ENCODE assay signal across 8 cellular contexts in genomic region chr17:17303010-17303846, GRCh38. TPM values are rescaled to one million over a fixed set of nuclear protein-coding genes. Genes with fewer than 3 reads are reported as not detected.
DNase-seq lines count a peak whose midpoint lies in the region; ATAC-seq and TF ChIP-seq lines count a peak whose summit lies in the region.

TSS of gene NT5M (plus strand) at chr17:17303373. CDS start at chr17:17303551, 178 bp downstream.

- in situ Hi-C loops in Panc1 (cut with HindIII; ENCODE audit: low pct_unique_long_range_greater_than_20kb, low sequenced_read_pairs), result no loop called here

- H3K36me3 ChIP-seq in Panc1 (ENCODE audit: control insufficient read depth, insufficient read depth, low read length), result no peaks in the 10 kb centered on the region; the same call in 1 of the 2 replicates

- CTCF ChIA-PET in Panc1 (lab: Charles Lee), result no interaction called here

- peaks cover 16% of the 10 kb centered on the region for H3K4me1 ChIP-seq in Panc1 (ENCODE audit: control insufficient read depth, insufficient read depth, low read length)

- H3K27me3 ChIP-seq in Panc1 (ENCODE audit: control insufficient read depth, insufficient read depth, low read length), result no peaks in the 10 kb centered on the region

- POLR2A ChIA-PET in Panc1 (lab: Charles Lee), result no interaction called here

- H3K27ac Mint-ChIP-seq in activated T-helper 17 cell treated with anti-CD3 and anti-CD28 coated beads, Interleukin-2, amount 50 U/mL, for 72 hours, result peak within 1 kb of the TSS; percentile 76
- H3K27ac Mint-ChIP-seq in nephron, result peak within 1 kb of the TSS; percentile 77 to 92 (median 91)
- peak within 1 kb of the TSS in 1 of 2 donors; percentile 95 for H3K27ac Mint-ChIP-seq in stimulated activated naive CD8-positive, alpha-beta T cell treated with anti-CD3 and anti-CD28 coated beads, Interleukin-15, amount 100 ng/mL, for 72 hours

- no peak for TF ChIP-seq CTCF in Panc1 (IDR thresholded peaks at IDR 0.05)
- no peak for TF ChIP-seq CTCF in fibroblast of the aortic adventitia (IDR thresholded peaks at IDR 0.05; ENCODE audit: insufficient read depth, low read length)
- TF ChIP-seq CTCF in nephron (IDR thresholded peaks at IDR 0.05; ENCODE audit: unreplicated experiment in 3 of 3), result no peak

- intact Hi-C loops in Panc1 (cut with micrococcal nuclease; ENCODE audit: unreplicated experiment), result no loop called here

- H3K4me1 Mint-ChIP-seq in activated T-helper 17 cell treated with anti-CD3 and anti-CD28 coated beads, Interleukin-2, amount 50 U/mL, for 72 hours, result peaks cover 17% of the 10 kb centered on the region
- peaks cover 19% of the 10 kb centered on the region for H3K4me1 Mint-ChIP-seq in nephron
- H3K4me1 Mint-ChIP-seq in stimulated activated naive CD8-positive, alpha-beta T cell treated with anti-CD3 and anti-CD28 coated beads, Interleukin-15, amount 100 ng/mL, for 72 hours, result peaks cover 65% of the 10 kb centered on the region

- no peaks in the 10 kb centered on the region for H3K9me3 ChIP-seq in Panc1 (ENCODE audit: control insufficient read depth, insufficient read depth, low read depth, low read length)

- H3K4me3 ChIP-seq in Panc1 (ENCODE audit: low read depth in 2 of 2, low read length in 2 of 2) (peak within 1 kb of the TSS; percentile 53 to 76), fibroblast of the aortic adventitia (ENCODE audit: low read depth, low read length) (peak within 1 kb of the TSS; percentile 67)

- H3K27ac ChIP-seq in Panc1 (ENCODE audit: low read length), result peak within 1 kb of the TSS; percentile 81

- BruUV-seq in Panc1 (replicated peaks; lab: Mats Ljungman, UMichigan), result no TSS peak

- no peaks in the 10 kb centered on the region for H3K27me3 Mint-ChIP-seq in activated T-helper 17 cell treated with anti-CD3 and anti-CD28 coated beads, Interleukin-2, amount 50 U/mL, for 72 hours
- no peaks in the 10 kb centered on the region for H3K27me3 Mint-ChIP-seq in nephron (ENCODE audit: low read depth)
- no peaks in the 10 kb centered on the region for H3K27me3 Mint-ChIP-seq in stimulated activated naive CD8-positive, alpha-beta T cell treated with anti-CD3 and anti-CD28 coated beads, Interleukin-15, amount 100 ng/mL, for 72 hours

- no peaks in the 10 kb centered on the region for H3K36me3 Mint-ChIP-seq in activated T-helper 17 cell treated with anti-CD3 and anti-CD28 coated beads, Interleukin-2, amount 50 U/mL, for 72 hours (ENCODE audit: low read depth)
- H3K36me3 Mint-ChIP-seq in nephron (ENCODE audit: low read depth), result no peaks in the 10 kb centered on the region

- H3K9me3 Mint-ChIP-seq in activated T-helper 17 cell treated with anti-CD3 and anti-CD28 coated beads, Interleukin-2, amount 50 U/mL, for 72 hours, result no peaks in the 10 kb centered on the region
- H3K9me3 Mint-ChIP-seq in nephron, result no peaks in the 10 kb centered on the region
- H3K9me3 Mint-ChIP-seq in stimulated activated naive CD8-positive, alpha-beta T cell treated with anti-CD3 and anti-CD28 coated beads, Interleukin-15, amount 100 ng/mL, for 72 hours, result peaks cover under 1 to 2% of the 10 kb centered on the region in 2 donors

- peak in 12 of 14 donors; percentile 18 to 76 (median 53) for DNase-seq in C1 segment of cervical spinal cord (lab: John Stamatoyannopoulos, UW)
- DNase-seq in HuH-7 (ENCODE audit: low spot score), result peak; percentile 74
- DNase-seq in Panc1 (ENCODE audit: low read depth, low spot score), result no peak
- DNase-seq in fibroblast of the aortic adventitia (ENCODE audit: low read depth), result peak; percentile 52
- DNase-seq in stimulated activated naive CD8-positive, alpha-beta T cell treated with anti-CD3 and anti-CD28 coated beads, Interleukin-15, amount 100 ng/mL, for 72 hours, result peak; percentile 70 to 82

- ATAC-seq in GM19372 (IDR thresholded peaks at IDR 0.05; ENCODE audit: low read depth, unreplicated experiment), result peak; percentile 66
- ATAC-seq in Panc1, result peak; percentile 89
- ATAC-seq in activated T-helper 17 cell treated with anti-CD3 and anti-CD28 coated beads, Interleukin-2, amount 50 U/mL, for 72 hours (replicated peaks), result peak; percentile 83
- ATAC-seq in stimulated activated naive CD8-positive, alpha-beta T cell treated with anti-CD3 and anti-CD28 coated beads, Interleukin-15, amount 100 ng/mL, for 72 hours, result peak; percentile 77

- peak within 1 kb of the TSS; percentile 86 for H3K4me3 Mint-ChIP-seq in activated T-helper 17 cell treated with anti-CD3 and anti-CD28 coated beads, Interleukin-2, amount 50 U/mL, for 72 hours
- peak within 1 kb of the TSS; percentile 89 to 97 (median 96) for H3K4me3 Mint-ChIP-seq in nephron
- peak within 1 kb of the TSS; percentile 85 to 88 for H3K4me3 Mint-ChIP-seq in stimulated activated naive CD8-positive, alpha-beta T cell treated with anti-CD3 and anti-CD28 coated beads, Interleukin-15, amount 100 ng/mL, for 72 hours

RNA-seq across cellular contexts. Expression of gene NT5M, which starts in this region (rescaled TPM):
- total RNA-seq in Panc1 (2021; ENCODE audit: unreplicated experiment) (3.1 TPM), fibroblast of the aortic adventitia (ENCODE audit: low replicate concordance) (2.3 TPM in 1 of 2 replicates, not detected in the other)
- 6.3 TPM for polyA plus RNA-seq in Panc1 (2012; ENCODE audit: insufficient read length)
- total RNA-seq in activated T-helper 17 cell treated with anti-CD3 and anti-CD28 coated beads, Interleukin-2, amount 50 U/mL, for 72 hours, result 1 to 10 TPM; 2.4 to 3.3 TPM
